In genomic region chr18:59787998-59788875, GRCh38 we compare ENCODE assay signal across 13 cellular contexts.
DNase-seq lines count a peak whose midpoint lies in the region; ATAC-seq and TF ChIP-seq lines count a peak whose summit lies in the region.
"Had no signal": no experiment of that assay in that cellular context is flagged by ENCODE, and none has a peak within 500 bp of the region (broad histone marks: within the 10 kb centered on the region; RNA-seq: fewer than 3 reads in every experiment).

No MANE protein-coding gene starts in this region.

- H3K27me3 ChIP-seq in HCT116 (ENCODE audit: insufficient read depth, low read length) = no peaks in the 10 kb centered on the region
- H3K27me3 ChIP-seq: testis had no signal

- no peaks in the 10 kb centered on the region for H3K9me2 ChIP-seq in HCT116 (ENCODE audit: insufficient read depth)

- TF ChIP-seq POLR2A in HCT116 (IDR thresholded peaks at IDR 0.05; ENCODE audit: borderline replicate concordance, extremely low read depth, insufficient read depth, insufficient read length) = no peak

- CTCF ChIA-PET in HCT116 (lab: Charles Lee) = interaction anchor here (2.0 kb wide), 1 partner anchor 36 kb away, joined by 9 read pairs; no protein-coding TSS in a partner anchor

- RAD21 ChIA-PET in HCT116 (lab: Charles Lee; ENCODE audit: low non-redundant PET in 1 of 2, low total read pairs in 2 of 2, uncharacterized antibody in 2 of 2, unreplicated experiment in 2 of 2) = interaction anchor here in 1 of 2 experiments (2.1 kb wide), 1 partner anchor 35 kb away, joined by 8 read pairs; no protein-coding TSS in a partner anchor

- in situ Hi-C loops in ACHN (cut with HindIII; ENCODE audit: low pct_ligation_motif_present, low pct_unique_long_range_greater_than_20kb, low sequenced_read_pairs) = no loop called here

- H3K9ac ChIP-seq in HCT116 (ENCODE audit: low read length) = 0 out of 2 replicates have a peak overlapping the region, but pooled peaks have one; percentile 10

- no peaks in the 10 kb centered on the region for H3K9me3 ChIP-seq in HCT116 (ENCODE audit: control insufficient read depth in 1 of 2, insufficient read depth in 1 of 2, low read depth in 1 of 2, low read length in 2 of 2)
- H3K9me3 ChIP-seq: testis had no signal

- TF ChIP-seq CTCF in HCT116 (IDR thresholded peaks at IDR 0.05 in 2 of 3, conservative IDR thresholded peaks at IDR 0.05 in 1 of 3; ENCODE audit: borderline replicate concordance in 1 of 3, insufficient read depth in 1 of 3, low read depth in 2 of 3, low read length in 2 of 3) (no peak), WI38 (IDR thresholded peaks at IDR 0.05; ENCODE audit: low read depth, low read length) (no peak)

- H2AFZ ChIP-seq in HCT116 (ENCODE audit: low read depth, low read length, poor library complexity, severe bottlenecking) = peak overlapping the region; percentile 93

- no TSS peak for BruUV-seq in HCT116 (replicated peaks; lab: Mats Ljungman, UMichigan)

- no peaks in the 10 kb centered on the region for H3K79me2 ChIP-seq in HCT116 (ENCODE audit: insufficient read depth, low read length)

- H3K4me1 ChIP-seq in HCT116 (ENCODE audit: control insufficient read depth in 1 of 2, insufficient read depth in 2 of 2, low read length in 2 of 2) = peaks cover 9 to 26% of the 10 kb centered on the region in 2 experiments
- H3K4me1 ChIP-seq: testis had no signal

- intact Hi-C loops in HCT116 (cut with micrococcal nuclease) = no loop called here

- peak overlapping the region; percentile 76 for H3K4me2 ChIP-seq in HCT116 (ENCODE audit: low read length)

- DNase-seq in ACHN (peak; percentile 69), HCT116 (ENCODE audit: low read depth, low spot score) (peak; percentile 35), iris pigment epithelial cell (ENCODE audit: low read depth) (peak; percentile 88), NCI-H345 treated with DMSO at 0.1 percent for 48 hours (lab: John Stamatoyannopoulos, UW; ENCODE audit: unreplicated experiment) (no peak), NCI-H187 (lab: John Stamatoyannopoulos, UW) (no peak)
- DNase-seq: activated CD4-positive, alpha-beta memory T cell treated with anti-CD3 and anti-CD28 coated beads, Interleukin-2, amount 10 ng/mL, durations not matched to agents 7 days and 5 days; anterior cingulate cortex; NCI-H2029; testis had no signal

- POLR2A ChIA-PET in HCT116 (lab: Charles Lee) = no interaction called here

- no peaks in the 10 kb centered on the region for H4K20me1 ChIP-seq in HCT116 (ENCODE audit: insufficient read depth)

- 0 out of 2 replicates have a peak overlapping the region, but pooled peaks have one; percentile 2 for H3K27ac ChIP-seq in HCT116 (ENCODE audit: low read depth, low read length)
- H3K27ac ChIP-seq: C4-2B, testis had no signal

- no peaks in the 10 kb centered on the region for H3K36me3 ChIP-seq in HCT116 (ENCODE audit: control insufficient read depth in 1 of 2, insufficient read depth in 2 of 2, low read length in 2 of 2)

- H3K4me3 ChIP-seq in HCT116 (replicated peaks in 1 of 2; ENCODE audit: low read depth in 1 of 2, low read length in 2 of 2) (peak overlapping the region; percentile 11 to 32; a peak in 3 of 4 replicates), WI38 (ENCODE audit: low read depth, low read length) (peak overlapping the region; percentile 30; the same call in 1 of the 2 replicates)
- H3K4me3 ChIP-seq: testis had no signal

- ATAC-seq in HCT116 (peak; percentile 63), HG02798 (IDR thresholded peaks at IDR 0.05; ENCODE audit: poor library complexity, unreplicated experiment) (no peak), HG03457 (IDR thresholded peaks at IDR 0.05; ENCODE audit: unreplicated experiment) (no peak)

- TF ChIP-seq RAD21 in HCT116 (IDR thresholded peaks at IDR 0.05; ENCODE audit: low read depth) = no peak

TF ChIP-seq in HCT116, 20 proteins besides CTCF, POLR2A, EP300 and RAD21:
- TF ChIP-seq EZH2phosphoT487 (IDR thresholded peaks at IDR 0.05; ENCODE audit: borderline replicate concordance) = no peak
- TF ChIP-seq SIN3A (IDR thresholded peaks at IDR 0.05; ENCODE audit: low read depth) = no peak
- no peak for TF ChIP-seq ZBTB33 (IDR thresholded peaks at IDR 0.05; ENCODE audit: extremely low read depth, insufficient replicate concordance, low read length)
- peak; percentile 52 for TF ChIP-seq TCF7L2 (IDR thresholded peaks at IDR 0.05; ENCODE audit: borderline replicate concordance, extremely low read depth, insufficient read depth, insufficient read length)
- peak; percentile 30; the same call in 1 of the 2 replicates for TF ChIP-seq JUND (IDR thresholded peaks at IDR 0.05)
TF ChIP-seq in HCT116: peak in this region for 2.

Comparison
In these comparisons a context has a peak if more than half of its experiments do, and no peak if none do; other contexts are left out.
1. DNase-seq: peak in ACHN (single experiment), HCT116 (single experiment) and iris pigment epithelial cell (single experiment); none in NCI-H345 treated with DMSO at 0.1 percent for 48 hours (single experiment) and NCI-H187 (0 of 2).